ENCODE assay signal across 8 cellular contexts in the genomic region with DNA sequence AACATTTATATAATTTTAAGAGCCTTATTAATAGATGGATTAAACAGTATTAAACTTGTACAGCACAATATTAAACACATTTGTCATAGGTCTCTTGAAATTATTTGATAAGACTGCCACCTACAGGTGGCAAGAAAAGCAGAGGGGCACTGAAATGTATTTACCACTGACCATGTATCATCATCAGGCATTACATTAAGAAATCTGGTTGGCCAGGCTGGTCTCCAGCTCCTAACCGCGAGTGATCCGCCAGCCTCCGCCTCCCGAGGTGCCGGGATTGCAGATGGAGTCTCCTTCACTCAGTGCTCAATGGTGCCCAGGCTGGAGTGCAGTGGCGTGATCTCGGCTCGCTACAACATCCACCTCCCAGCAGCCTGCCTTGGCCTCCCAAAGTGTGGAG. TPM values are rescaled to one million over a fixed set of nuclear protein-coding genes. Genes with fewer than 3 reads are reported as not detected.
A peak's percentile ranks its signal among the peaks of the same experiment; 100 is the strongest.
DNase-seq lines count a peak whose midpoint lies in the region; TF ChIP-seq lines count a peak whose summit lies in the region.
"Not testable (repeated sequence)": the region's sequence is repeated elsewhere in the genome, so short reads cannot be mapped to it uniquely, and the experiment has no call there.

No MANE protein-coding gene starts in this region.

- not testable (repeated sequence) for H3K4me3 ChIP-seq in mammary epithelial cell (replicated peaks in 1 of 3; ENCODE audit: insufficient read depth in 1 of 3, low read depth in 2 of 3, low read length in 3 of 3); cardiac muscle cell; neural progenitor cell

- not testable (repeated sequence) for H2AFZ ChIP-seq in mammary epithelial cell (ENCODE audit: low read depth, low read length); neural progenitor cell (replicated peaks)

- dilution Hi-C loops in mammary epithelial cell (cut with HindIII; ENCODE audit: low sequenced_read_pairs): not testable (repeated sequence)

- not testable (repeated sequence) for H4K20me1 ChIP-seq in mammary epithelial cell (ENCODE audit: insufficient read depth, low read length); neural progenitor cell (ENCODE audit: low read depth)

- peak; percentile 79 for TF ChIP-seq CTCF in 22Rv1 (IDR thresholded peaks at IDR 0.05)
- peak; percentile 64 to 66 for TF ChIP-seq CTCF in mammary epithelial cell (conservative IDR thresholded peaks at IDR 0.05 in 1 of 2, IDR thresholded peaks at IDR 0.05 in 1 of 2; ENCODE audit: extremely low read depth in 1 of 2, insufficient read depth in 1 of 2, low read depth in 1 of 2, low read length in 2 of 2)
- TF ChIP-seq CTCF in cardiac muscle cell (IDR thresholded peaks at IDR 0.05; ENCODE audit: low read depth, low read length): peak; percentile 63
- TF ChIP-seq CTCF in neural progenitor cell (IDR thresholded peaks at IDR 0.05): peak; percentile 52

- H3K4me1 ChIP-seq in mammary epithelial cell (ENCODE audit: insufficient read depth, low read length); neural progenitor cell: not testable (repeated sequence)
- peaks cover 14% of the 10 kb centered on the region for H3K4me1 ChIP-seq in cardiac muscle cell (ENCODE audit: low read depth)

- peak; percentile 24 for DNase-seq in GM04504 (ENCODE audit: low read depth)
- peak; percentile 82 for DNase-seq in HCEC 1CT
- DNase-seq in NCI-H1092 treated with DMSO at 0.1 percent for 48 hours (lab: John Stamatoyannopoulos, UW): peak; percentile 25
- peak; percentile 68 for DNase-seq in SK-MEL-5 (ENCODE audit: low read depth, low spot score)
- peak; percentile 52 for DNase-seq in mammary epithelial cell
- DNase-seq in cardiac muscle cell (ENCODE audit: low read depth in 1 of 2, low spot score in 1 of 2): peak; percentile 42 to 72
- DNase-seq in neural progenitor cell (ENCODE audit: low spot score): not testable (repeated sequence)

- not testable (repeated sequence) for H3K79me2 ChIP-seq in mammary epithelial cell (ENCODE audit: insufficient read depth, low read length); neural progenitor cell (ENCODE audit: low read depth)

- H3K36me3 ChIP-seq in mammary epithelial cell (ENCODE audit: insufficient read depth, low read length); cardiac muscle cell; neural progenitor cell: not testable (repeated sequence)

- not testable (repeated sequence) for H3K9me3 Mint-ChIP-seq in neural progenitor cell

- CTCF ChIA-PET in mammary epithelial cell (lab: Charles Lee; ENCODE audit: low non-redundant PET): not testable (repeated sequence)

- H3K27ac Mint-ChIP-seq in neural progenitor cell: not testable (repeated sequence)

- WGBS in mammary epithelial cell (ENCODE audit: low coverage, missing lambda C conversion rate): 17% methylated on average over 3 of the region's 9 CpGs

- not testable (repeated sequence) for H3K4me1 Mint-ChIP-seq in neural progenitor cell

- H3K9me3 ChIP-seq in mammary epithelial cell (replicated peaks; ENCODE audit: insufficient read depth, low read length); cardiac muscle cell (ENCODE audit: low read depth); neural progenitor cell (ENCODE audit: low read depth): not testable (repeated sequence)

- BruUV-seq in mammary epithelial cell (replicated peaks; lab: Mats Ljungman, UMichigan): not testable (repeated sequence)

- not testable (repeated sequence) for H3K27ac ChIP-seq in 22Rv1; mammary epithelial cell (ENCODE audit: insufficient read depth, low read depth, low read length); cardiac muscle cell; neural progenitor cell

- not testable (repeated sequence) for H3F3A ChIP-seq in neural progenitor cell (ENCODE audit: low read depth)

- not testable (repeated sequence) for H3K36me3 Mint-ChIP-seq in neural progenitor cell

- intact Hi-C loops in mammary epithelial cell (cut with micrococcal nuclease): loop anchor here (1.0 to 2.0 kb wide), 4 partner anchors 84 to 480 kb away; no protein-coding TSS in a partner anchor

- in situ Hi-C loops in SK-MEL-5 (cut with HindIII; ENCODE audit: low pct_unique_long_range_greater_than_20kb, low sequenced_read_pairs): not testable (repeated sequence)
- in situ Hi-C loops in mammary epithelial cell (cut with MboI; ENCODE audit: low sequenced_read_pairs in 2 of 2): loop anchor here (10.0 to 25.0 kb wide), 3 partner anchors 232 to 474 kb away; no protein-coding TSS in a partner anchor

- not testable (repeated sequence) for H3K9ac ChIP-seq in mammary epithelial cell (ENCODE audit: insufficient read depth, low read length); neural progenitor cell

- not testable (repeated sequence) for H3K27me3 ChIP-seq in mammary epithelial cell (ENCODE audit: insufficient read depth, low read length); cardiac muscle cell; neural progenitor cell

- H3K27me3 Mint-ChIP-seq in neural progenitor cell (ENCODE audit: insufficient read depth, low read depth): not testable (repeated sequence)

- H3K4me2 ChIP-seq in mammary epithelial cell (ENCODE audit: insufficient read depth, low read depth, low read length); neural progenitor cell: not testable (repeated sequence)

- H3K4me3 Mint-ChIP-seq in neural progenitor cell: not testable (repeated sequence)

RNA-seq across cellular contexts. Expression of a gene that starts 35.1 kb away (rescaled TPM):
- total RNA-seq in SK-MEL-5 (2014; rRNA removed; shearing (Covaris generic)): 11.3 and 12.7 TPM in 2 replicates
- 9.0 and 11.1 TPM in 2 replicates for polyA plus RNA-seq in SK-MEL-5 (2015; cell fraction: cytosol; rRNA removed)
- polyA plus RNA-seq in SK-MEL-5 (2015; cell fraction: nucleus; rRNA removed): 48.1 and 49.2 TPM in 2 replicates
- 10 to 100 TPM; 18.8 to 25.8 TPM for total RNA-seq in mammary epithelial cell
- 5.0 TPM for polyA plus RNA-seq in mammary epithelial cell
- 26.7 TPM for polyA minus RNA-seq in mammary epithelial cell
- 37.5 and 49.4 TPM in 2 replicates for total RNA-seq in cardiac muscle cell
- 14.8 and 37.8 TPM in 2 replicates for polyA plus RNA-seq in cardiac muscle cell
- 24.1 and 28.2 TPM in 2 replicates for total RNA-seq in neural progenitor cell (ENCODE audit: low replicate concordance)
